Comparison of ENCODE assay signal across 35 cellular contexts in genomic region chr20:57522380-57522973, GRCh38. TPM values are rescaled to one million over a fixed set of nuclear protein-coding genes. Genes with fewer than 3 reads are reported as not detected.
DNase-seq lines count a peak whose midpoint lies in the region; ATAC-seq and TF ChIP-seq lines count a peak whose summit lies in the region.
"Had no signal": no experiment of that assay in that cellular context is flagged by ENCODE, and none has a peak within 500 bp of the region (broad histone marks: within the 10 kb centered on the region; RNA-seq: fewer than 3 reads in every experiment).

No MANE protein-coding gene starts in this region.

- H3K9me2 ChIP-seq in GM23338 (ENCODE audit: insufficient read depth): no peaks in the 10 kb centered on the region

- 55 to 61% methylated on average over 5 of the region's 5 CpGs for WGBS in lower leg skin, 2 donors

- TF ChIP-seq CTCF in GM23338 (conservative IDR thresholded peaks at IDR 0.05; ENCODE audit: low read depth in 2 of 2) (no peak), lower leg skin (IDR thresholded peaks at IDR 0.05) (no peak)

- no peak overlapping the region for H3K27ac ChIP-seq in CD4-positive, CD25-positive, alpha-beta regulatory T cell (ENCODE audit: insufficient read depth, low read length, poor library complexity, severe bottlenecking)
- H3K27ac ChIP-seq in CD4-positive, alpha-beta memory T cell (ENCODE audit: low read depth, low read length): no peak overlapping the region
- H3K27ac ChIP-seq in GM23338 (ENCODE audit: low read depth): no peak overlapping the region
- H3K27ac ChIP-seq: BLaER1 treated with 17β-estradiol and CSF1 and Interleukin-3, amounts not matched to agents 10 nM and 100 nM; neural progenitor cell; pancreas; upper lobe of right lung; VCaP had no signal

- intact Hi-C loops in CD4-positive, alpha-beta memory T cell (cut with micrococcal nuclease): no loop called here
- intact Hi-C loops in activated CD4-positive, alpha-beta memory T cell treated with anti-CD3 and anti-CD28 coated beads for 36 hours (cut with micrococcal nuclease): no loop called here
- intact Hi-C loops in lower leg skin (cut with DNase I; ENCODE audit: low total_unique reads): no loop called here

- no peaks in the 10 kb centered on the region for H3K36me3 ChIP-seq in CD4-positive, CD25-positive, alpha-beta regulatory T cell (ENCODE audit: control insufficient read depth, insufficient read depth, low read length)
- H3K36me3 ChIP-seq in CD4-positive, alpha-beta memory T cell (ENCODE audit: insufficient read depth, low read length): no peaks in the 10 kb centered on the region
- H3K36me3 ChIP-seq in GM23338 (ENCODE audit: insufficient read depth): no peaks in the 10 kb centered on the region
- H3K36me3 ChIP-seq: BLaER1 treated with 17β-estradiol and CSF1 and Interleukin-3, amounts not matched to agents 10 nM and 100 nM; neural progenitor cell; pancreas; upper lobe of right lung had no signal

- H3K27me3 Mint-ChIP-seq in CD4-positive, CD25-positive, alpha-beta regulatory T cell: no peaks in the 10 kb centered on the region
- peaks cover 0 to 2% of the 10 kb centered on the region in 2 donors for H3K27me3 Mint-ChIP-seq in CD4-positive, alpha-beta memory T cell
- peaks cover 5% of the 10 kb centered on the region for H3K27me3 Mint-ChIP-seq in GM23338 (ENCODE audit: insufficient read depth, low read depth, poor library complexity)
- no peaks in the 10 kb centered on the region for H3K27me3 Mint-ChIP-seq in activated CD4-positive, alpha-beta memory T cell treated with anti-CD3 and anti-CD28 coated beads for 36 hours
- H3K27me3 Mint-ChIP-seq: activated naive CD8-positive, alpha-beta T cell had no signal

- no peak for DNase-seq in CD4-positive, CD25-positive, alpha-beta regulatory T cell
- no peak for DNase-seq in CD4-positive, alpha-beta memory T cell
- no peak for DNase-seq in GM23338 (ENCODE audit: low spot score)
- DNase-seq in activated CD4-positive, alpha-beta memory T cell treated with anti-CD3 and anti-CD28 coated beads for 36 hours: peak; percentile 51
- DNase-seq in hypothalamus (lab: John Stamatoyannopoulos, UW): no peak
- no peak for DNase-seq in lower leg skin (ENCODE audit: low spot score in 2 of 2)
- no peak for DNase-seq in SKM-1 (lab: John Stamatoyannopoulos, UW; ENCODE audit: unreplicated experiment)
- DNase-seq: activated CD4-positive, alpha-beta T cell treated with anti-CD3 and anti-CD28 coated beads for 48 hours; aorta; cortex of kidney; DMS79; effector memory CD4-positive, alpha-beta T cell; mesenchymal stem cell; NCI-H1048; NCI-H1694; NCI-H446 treated with DMSO at 0.1 percent for 48 hours; NCI-H774; pancreas; SIG-M5; stimulated activated naive CD4-positive, alpha-beta T cell; SW 1271; T-helper 9 cell; upper lobe of right lung had no signal

- no peaks in the 10 kb centered on the region for H3F3A ChIP-seq in GM23338 (replicated peaks; ENCODE audit: low read depth)

- no peaks in the 10 kb centered on the region for H3K79me2 ChIP-seq in GM23338 (replicated peaks; ENCODE audit: insufficient read depth)

- H3K27me3 ChIP-seq in CD4-positive, CD25-positive, alpha-beta regulatory T cell (ENCODE audit: control insufficient read depth, insufficient read depth, low read length): no peaks in the 10 kb centered on the region
- H3K27me3 ChIP-seq in CD4-positive, alpha-beta memory T cell (ENCODE audit: insufficient read depth, low read length): no peaks in the 10 kb centered on the region
- no peaks in the 10 kb centered on the region for H3K27me3 ChIP-seq in GM23338 (ENCODE audit: insufficient read depth)
- H3K27me3 ChIP-seq: neural progenitor cell, pancreas, upper lobe of right lung had no signal

- H4K20me1 ChIP-seq in GM23338 (replicated peaks; ENCODE audit: insufficient read depth): no peaks in the 10 kb centered on the region
- H4K20me1 ChIP-seq: BLaER1 treated with 17β-estradiol and CSF1 and Interleukin-3, amounts not matched to agents 10 nM and 100 nM had no signal

- CTCF ChIA-PET in CD4-positive, alpha-beta memory T cell (lab: Charles Lee; ENCODE audit: partially characterized antibody): interaction anchor here (0.5 kb wide), 1 partner anchor 11 kb away, joined by 3 read pairs; no protein-coding TSS in a partner anchor
- CTCF ChIA-PET in activated CD4-positive, alpha-beta memory T cell treated with anti-CD3 and anti-CD28 coated beads for 36 hours (lab: Charles Lee): interaction anchor here (1.0 kb wide), 1 partner anchor 13 kb away, joined by 3 read pairs; no protein-coding TSS in a partner anchor

- H3K4me3 Mint-ChIP-seq in CD4-positive, CD25-positive, alpha-beta regulatory T cell: no peak overlapping the region
- no peak overlapping the region for H3K4me3 Mint-ChIP-seq in CD4-positive, alpha-beta memory T cell
- H3K4me3 Mint-ChIP-seq in GM23338: no peak overlapping the region
- H3K4me3 Mint-ChIP-seq in activated CD4-positive, alpha-beta memory T cell treated with anti-CD3 and anti-CD28 coated beads for 36 hours: no peak overlapping the region
- H3K4me3 Mint-ChIP-seq: activated naive CD8-positive, alpha-beta T cell; neural progenitor cell had no signal

- peak overlapping the region in 2 of 3 donors; percentile 7 to 33 for H3K27ac Mint-ChIP-seq in CD4-positive, CD25-positive, alpha-beta regulatory T cell
- H3K27ac Mint-ChIP-seq in CD4-positive, alpha-beta memory T cell: peak overlapping the region in 4 of 7 donors; percentile 9 to 23 (median 11)
- no peak overlapping the region for H3K27ac Mint-ChIP-seq in GM23338
- H3K27ac Mint-ChIP-seq in activated CD4-positive, alpha-beta memory T cell treated with anti-CD3 and anti-CD28 coated beads for 36 hours: no peak overlapping the region
- H3K27ac Mint-ChIP-seq: activated naive CD8-positive, alpha-beta T cell had no signal

- POLR2A ChIA-PET in CD4-positive, alpha-beta memory T cell (lab: Charles Lee; ENCODE audit: partially characterized antibody): no interaction called here
- POLR2A ChIA-PET in activated CD4-positive, alpha-beta memory T cell treated with anti-CD3 and anti-CD28 coated beads for 36 hours (lab: Charles Lee): no interaction called here

- peak overlapping the region; percentile 14 for H3K4me2 ChIP-seq in GM23338
- H3K4me2 ChIP-seq: BLaER1 treated with 17β-estradiol and CSF1 and Interleukin-3, amounts not matched to agents 10 nM and 100 nM; neural progenitor cell had no signal

- H3K36me3 Mint-ChIP-seq in CD4-positive, CD25-positive, alpha-beta regulatory T cell: no peaks in the 10 kb centered on the region
- H3K36me3 Mint-ChIP-seq in CD4-positive, alpha-beta memory T cell: no peaks in the 10 kb centered on the region
- H3K36me3 Mint-ChIP-seq in GM23338 (ENCODE audit: low read depth): no peaks in the 10 kb centered on the region
- H3K36me3 Mint-ChIP-seq in activated CD4-positive, alpha-beta memory T cell treated with anti-CD3 and anti-CD28 coated beads for 36 hours: no peaks in the 10 kb centered on the region
- H3K36me3 Mint-ChIP-seq: activated naive CD8-positive, alpha-beta T cell; neural progenitor cell had no signal

- H2AFZ ChIP-seq in GM23338: 0 out of 2 replicates have a peak overlapping the region, but pooled peaks have one; percentile 31
- H2AFZ ChIP-seq: neural progenitor cell had no signal

- H3K4me1 Mint-ChIP-seq in CD4-positive, CD25-positive, alpha-beta regulatory T cell: peaks cover 0 to 11% (median 3%) of the 10 kb centered on the region in 4 donors
- peaks cover 6 to 11% (median 8%) of the 10 kb centered on the region in 4 donors for H3K4me1 Mint-ChIP-seq in CD4-positive, alpha-beta memory T cell
- H3K4me1 Mint-ChIP-seq in GM23338: peaks cover 20% of the 10 kb centered on the region
- peaks cover 11% of the 10 kb centered on the region for H3K4me1 Mint-ChIP-seq in activated CD4-positive, alpha-beta memory T cell treated with anti-CD3 and anti-CD28 coated beads for 36 hours (ENCODE audit: low read depth)

- H3K9me3 ChIP-seq in CD4-positive, CD25-positive, alpha-beta regulatory T cell (ENCODE audit: control insufficient read depth in 2 of 2, low read length in 2 of 2): no peaks in the 10 kb centered on the region
- H3K9me3 ChIP-seq in CD4-positive, alpha-beta memory T cell (ENCODE audit: control insufficient read depth in 1 of 2, low read length in 2 of 2): no peaks in the 10 kb centered on the region
- H3K9me3 ChIP-seq: BLaER1 treated with 17β-estradiol and CSF1 and Interleukin-3, amounts not matched to agents 10 nM and 100 nM; pancreas; upper lobe of right lung had no signal

- no peak for TF ChIP-seq POLR2A in lower leg skin (IDR thresholded peaks at IDR 0.05)

- H3K9me3 Mint-ChIP-seq in CD4-positive, CD25-positive, alpha-beta regulatory T cell: peaks cover 0 to 2% (median 0%) of the 10 kb centered on the region in 7 donors
- H3K9me3 Mint-ChIP-seq in CD4-positive, alpha-beta memory T cell: peaks cover 0 to 1% (median 0%) of the 10 kb centered on the region in 8 donors
- no peaks in the 10 kb centered on the region for H3K9me3 Mint-ChIP-seq in GM23338
- no peaks in the 10 kb centered on the region for H3K9me3 Mint-ChIP-seq in activated CD4-positive, alpha-beta memory T cell treated with anti-CD3 and anti-CD28 coated beads for 36 hours
- H3K9me3 Mint-ChIP-seq: neural progenitor cell had no signal

- H3K4me1 ChIP-seq in CD4-positive, CD25-positive, alpha-beta regulatory T cell (ENCODE audit: control insufficient read depth, insufficient read depth, low read length, poor library complexity, severe bottlenecking): no peaks in the 10 kb centered on the region
- H3K4me1 ChIP-seq in CD4-positive, alpha-beta memory T cell (ENCODE audit: insufficient read depth, low read length): no peaks in the 10 kb centered on the region
- peaks cover 14% of the 10 kb centered on the region for H3K4me1 ChIP-seq in GM23338 (ENCODE audit: insufficient read depth)
- H3K4me1 ChIP-seq: pancreas, upper lobe of right lung had no signal

- no peak overlapping the region for H3K4me3 ChIP-seq in CD4-positive, CD25-positive, alpha-beta regulatory T cell (ENCODE audit: low read depth, low read length)
- H3K4me3 ChIP-seq in CD4-positive, alpha-beta memory T cell (ENCODE audit: low read length in 2 of 2): no peak overlapping the region
- no peak overlapping the region for H3K4me3 ChIP-seq in GM23338
- H3K4me3 ChIP-seq in lower leg skin (ENCODE audit: low read depth, poor library complexity, severe bottlenecking): no peak overlapping the region
- H3K4me3 ChIP-seq: BLaER1 treated with 17β-estradiol and CSF1 and Interleukin-3, amounts not matched to agents 10 nM and 100 nM; neural progenitor cell; pancreas; upper lobe of right lung had no signal

- no peak for ATAC-seq in CD4-positive, CD25-positive, alpha-beta regulatory T cell (ENCODE audit: low read depth in 2 of 2)
- ATAC-seq in GM23338: no peak
- ATAC-seq: HCT116, left lobe of liver, pancreas, upper lobe of right lung had no signal

RNA-seq across cellular contexts. Expression of gene CTCFL, which starts 2.5 kb away (rescaled TPM):
- not detected for total RNA-seq in CD4-positive, CD25-positive, alpha-beta regulatory T cell
- not detected for polyA plus RNA-seq in CD4-positive, CD25-positive, alpha-beta regulatory T cell
- total RNA-seq in CD4-positive, alpha-beta memory T cell: not detected
- not detected for polyA plus RNA-seq in CD4-positive, alpha-beta memory T cell
- 1.4 and 2.1 TPM in 2 replicates for total RNA-seq in GM23338 (2014; rRNA removed; shearing (Covaris generic))
- 0.55 and 0.80 TPM in 2 replicates for polyA plus RNA-seq in GM23338 (2016; fragmentation: Nextera tagmentation; extraction: Ambion mirVana)
- total RNA-seq in activated CD4-positive, alpha-beta memory T cell treated with anti-CD3 and anti-CD28 coated beads for 36 hours: not detected
- total RNA-seq in lower leg skin: not detected
- total RNA-seq: aorta, cardiac septum, glomerular endothelial cell, renal cortical epithelial cell, skeletal muscle tissue, temporal lobe, upper lobe of right lung had no signal
- polyA plus RNA-seq: aorta, pancreas had no signal

RNA-seq across cellular contexts. Expression of gene PCK1, which starts 38.4 kb away (rescaled TPM):
- not detected for total RNA-seq in CD4-positive, CD25-positive, alpha-beta regulatory T cell
- not detected for polyA plus RNA-seq in CD4-positive, CD25-positive, alpha-beta regulatory T cell
- not detected for total RNA-seq in CD4-positive, alpha-beta memory T cell
- polyA plus RNA-seq in CD4-positive, alpha-beta memory T cell: not detected
- not detected in 2 replicates for total RNA-seq in GM23338 (2014; rRNA removed; shearing (Covaris generic))
- not detected in 2 replicates for polyA plus RNA-seq in GM23338 (2016; fragmentation: Nextera tagmentation; extraction: Ambion mirVana)
- total RNA-seq in activated CD4-positive, alpha-beta memory T cell treated with anti-CD3 and anti-CD28 coated beads for 36 hours: not detected
- 10 to 100 TPM in 1 of 4 donors, 1 to 10 TPM in 2, under 1 TPM in 1; 0.12 to 11.6 (median 2.1) TPM for total RNA-seq in lower leg skin
- total RNA-seq: epithelial cell of proximal tubule, glomerular endothelial cell had no signal

Comparison
In these comparisons a context has a peak if more than half of its experiments do, and no peak if none do; other contexts are left out.
1. H3K27ac Mint-ChIP-seq: peak in CD4-positive, CD25-positive, alpha-beta regulatory T cell (2 of 3) and CD4-positive, alpha-beta memory T cell (4 of 7); none in GM23338 (single experiment) and activated CD4-positive, alpha-beta memory T cell treated with anti-CD3 and anti-CD28 coated beads for 36 hours (single experiment).